ENCODE assay signal across 8 cellular contexts in genomic region chr5:42950466-42951168, GRCh38.
DNase-seq lines count a peak whose midpoint lies in the region; ATAC-seq and TF ChIP-seq lines count a peak whose summit lies in the region.

No MANE protein-coding gene starts in this region.

- H3K27me3 ChIP-seq in CD8-positive, alpha-beta T cell (ENCODE audit: insufficient read depth, low read length) = no peaks in the 10 kb centered on the region

- H3K36me3 ChIP-seq in CD8-positive, alpha-beta T cell (ENCODE audit: insufficient read depth, low read length) = no peaks in the 10 kb centered on the region

- H3K36me3 Mint-ChIP-seq in CD8-positive, alpha-beta T cell = peaks cover 16% of the 10 kb centered on the region

- TF ChIP-seq CTCF in CD8-positive, alpha-beta T cell (IDR thresholded peaks at IDR 0.05) = no peak

- peaks cover 13% of the 10 kb centered on the region for H3K9me3 ChIP-seq in CD8-positive, alpha-beta T cell (ENCODE audit: low read length)

- H3K4me1 ChIP-seq in CD8-positive, alpha-beta T cell (ENCODE audit: insufficient read depth, low read length) = peaks cover 20% of the 10 kb centered on the region

- H3K4me3 Mint-ChIP-seq in CD8-positive, alpha-beta T cell = peak overlapping the region; percentile 94

- peak; percentile 26 to 78 (median 70) for DNase-seq in CD8-positive, alpha-beta T cell
- DNase-seq in SIG-M5 (lab: John Stamatoyannopoulos, UW) (peak; percentile 82), glomerular visceral epithelial cell (ENCODE audit: extremely low spot score) (peak; percentile 99), sciatic nerve (ENCODE audit: low spot score) (peak; percentile 68), cortex of kidney (lab: John Stamatoyannopoulos, UW) (no peak)
- DNase-seq in activated gamma-delta T cell treated with anti-CD3 and anti-CD28 coated beads, Interleukin-2, amount 50 U/mL, for 16 hours (ENCODE audit: low read depth) = peak; percentile 56

- H3K4me3 ChIP-seq in CD8-positive, alpha-beta T cell (ENCODE audit: low read depth, low read length) = peak overlapping the region; percentile 72

- H3K4me1 Mint-ChIP-seq in CD8-positive, alpha-beta T cell (ENCODE audit: low read depth) = peaks cover 34% of the 10 kb centered on the region

- peak overlapping the region; percentile 94 for H3K27ac ChIP-seq in CD8-positive, alpha-beta T cell (ENCODE audit: low read depth, low read length)

- no peaks in the 10 kb centered on the region for H3K27me3 Mint-ChIP-seq in CD8-positive, alpha-beta T cell (ENCODE audit: low read depth)

- POLR2A ChIA-PET in CD8-positive, alpha-beta T cell (lab: Charles Lee) = interaction anchor here (0.7 to 10.2 kb wide), 19 partner anchors 11 to 534 kb away, joined by 3 to 275 read pairs (median 10); partner anchors contain the start of genes ANXA2R, TMEM267 and ZNF131

- H3K9me3 Mint-ChIP-seq in CD8-positive, alpha-beta T cell = peaks cover 4% of the 10 kb centered on the region

- peak overlapping the region; percentile 99 for H3K27ac Mint-ChIP-seq in CD8-positive, alpha-beta T cell

- ATAC-seq in CD8-positive, alpha-beta T cell = peak; percentile 43
- ATAC-seq in GM19452 (IDR thresholded peaks at IDR 0.05; ENCODE audit: unreplicated experiment) (peak; percentile 45), HG03571 (IDR thresholded peaks at IDR 0.05; ENCODE audit: unreplicated experiment) (peak; percentile 34), sciatic nerve (peak; percentile 84)

- CTCF ChIA-PET in CD8-positive, alpha-beta T cell (lab: Charles Lee) = interaction anchor here (0.9 to 8.1 kb wide), 13 partner anchors 22 to 446 kb away, joined by 3 to 99 read pairs (median 13); no protein-coding TSS in a partner anchor

- intact Hi-C loops in CD8-positive, alpha-beta T cell (cut with DNase I, micrococcal nuclease) = loop anchor here (1.0 to 2.0 kb wide), 6 partner anchors 42 to 171 kb away; no protein-coding TSS in a partner anchor
- intact Hi-C loops in sciatic nerve (cut with DNase I) = loop anchor here (5.0 kb wide), 1 partner anchor 42 kb away; no protein-coding TSS in a partner anchor

Comparison
In these comparisons a context has a peak if more than half of its experiments do, and no peak if none do; other contexts are left out.
1. ATAC-seq: peak in every context shown above with its lines; median percentile 84 in sciatic nerve; 45 in GM19452; 43 in CD8-positive, alpha-beta T cell; 34 in HG03571.